12 cellular contexts compared by ENCODE assay signal in the genomic region with DNA sequence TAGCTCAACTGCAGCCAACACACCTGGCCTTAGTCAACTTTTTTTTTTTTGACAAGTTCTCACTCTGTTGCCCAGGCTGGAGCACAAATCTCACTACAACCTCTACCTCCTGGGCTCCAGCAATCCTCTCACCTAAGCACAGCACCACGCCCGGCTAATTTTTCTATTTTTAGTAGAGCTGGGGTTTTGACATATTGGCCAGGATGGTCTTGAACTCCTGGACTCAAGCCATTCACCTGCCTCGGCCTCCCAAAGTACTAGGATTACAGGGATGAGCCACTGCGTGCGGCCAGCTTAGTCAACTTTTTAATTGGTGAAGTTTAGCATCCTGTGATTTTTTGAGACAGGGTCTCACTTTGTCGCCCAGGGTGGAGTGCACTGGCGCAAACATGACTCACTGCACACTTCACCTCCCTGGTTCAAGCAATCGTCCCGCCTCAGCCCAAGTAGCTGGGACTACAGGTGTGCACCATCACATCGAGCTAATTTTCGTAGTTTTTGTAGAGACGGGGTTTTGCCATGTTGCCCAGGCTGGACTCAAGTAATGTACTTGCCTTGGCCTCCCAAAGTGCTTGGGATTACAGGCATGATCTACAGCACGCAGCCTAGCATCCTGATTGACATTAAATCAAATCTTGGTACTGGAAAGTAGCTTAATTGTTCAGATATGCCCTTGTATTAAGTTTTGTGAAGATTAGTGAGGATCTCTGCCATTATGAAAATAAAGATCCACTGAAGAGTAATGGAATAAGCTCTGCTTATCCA. TPM values are rescaled to one million over a fixed set of nuclear protein-coding genes. Genes with fewer than 3 reads are reported as not detected.
A peak's percentile ranks its signal among the peaks of the same experiment; 100 is the strongest.
DNase-seq lines count a peak whose midpoint lies in the region; ATAC-seq, FAIRE-seq and TF ChIP-seq lines count a peak whose summit lies in the region.
"Had no signal": no experiment of that assay in that cellular context is flagged by ENCODE, and none has a peak within 500 bp of the region (broad histone marks: within the 10 kb centered on the region; RNA-seq: fewer than 3 reads in every experiment).

No MANE protein-coding gene starts in this region.

- FAIRE-seq in GM12892 (lab: Jason Lieb, UNC) (no peak), GM19239 (lab: Jason Lieb, UNC) (no peak)

- no peaks in the 10 kb centered on the region for H3K27me3 ChIP-seq in body of pancreas
- H3K27me3 ChIP-seq: testis had no signal

- DNase-seq in DMS 273 (lab: John Stamatoyannopoulos, UW; ENCODE audit: unreplicated experiment) = peak; percentile 48
- DNase-seq in DMS 273 treated with DMSO at 0.1 percent for 48 hours (lab: John Stamatoyannopoulos, UW) = no peak
- DNase-seq in GM12892 (ENCODE audit: insufficient read length) = no peak
- peak; percentile 24 for DNase-seq in glomerular visceral epithelial cell (ENCODE audit: extremely low spot score)
- no peak for DNase-seq in body of pancreas
- DNase-seq in GM19239 (ENCODE audit: insufficient read length, low spot score) = no peak
- DNase-seq: testis had no signal

- WGBS in body of pancreas, 2 donors = 79 to 80% methylated on average over 12 to 13 of the region's 13 CpGs

- TF ChIP-seq POLR2A in GM12892 (IDR thresholded peaks at IDR 0.05; ENCODE audit: low read depth, low read length) = peak; percentile 86
- 0 out of 2 replicates have a peak, but pooled peaks have one; percentile 19 for TF ChIP-seq POLR2A in Raji (IDR thresholded peaks at IDR 0.05; ENCODE audit: insufficient read depth, low read depth, low read length)
- no peak for TF ChIP-seq POLR2A in body of pancreas (IDR thresholded peaks at IDR 0.05)

- H3K4me3 ChIP-seq in body of pancreas = no peak overlapping the region
- H3K4me3 ChIP-seq: testis had no signal

- intact Hi-C loops in body of pancreas (cut with DNase I) = no loop called here

- no peak for ATAC-seq in HG03280 (IDR thresholded peaks at IDR 0.05; ENCODE audit: unreplicated experiment)
- ATAC-seq in body of pancreas = no peak
- ATAC-seq: activated T-helper 17 cell treated with anti-CD3 and anti-CD28 coated beads, Interleukin-2, amount 50 U/mL, for 72 hours had no signal

- no peak for TF ChIP-seq CTCF in body of pancreas (IDR thresholded peaks at IDR 0.05)

- peaks cover 14% of the 10 kb centered on the region for H3K4me1 ChIP-seq in body of pancreas

- no peak overlapping the region for H3K27ac ChIP-seq in body of pancreas
- H3K27ac ChIP-seq: 22Rv1, testis, VCaP had no signal

- peaks cover 8 to 15% of the 10 kb centered on the region in 2 donors for H3K36me3 ChIP-seq in body of pancreas (replicated peaks in 1 of 2; ENCODE audit: insufficient read depth in 1 of 2, low read depth in 2 of 2)

- no peaks in the 10 kb centered on the region for H3K9me3 ChIP-seq in body of pancreas
- H3K9me3 ChIP-seq: testis had no signal

RNA-seq across cellular contexts. Expression of gene HNRNPDL, which starts 8.3 kb away (rescaled TPM):
- 275 TPM for polyA plus RNA-seq in GM12892 (2012; ENCODE audit: missing spikeins)
- total RNA-seq in body of pancreas = 100 to 1,000 TPM; 130 to 131 TPM

RNA-seq across cellular contexts. Expression of gene ENOPH1, which starts 8.4 kb away (rescaled TPM):
- polyA plus RNA-seq in GM12892 (2012; ENCODE audit: missing spikeins) = 53.1 TPM
- 10 to 100 TPM in 1 of 2 donors, 1 to 10 TPM in 1; 6.3 to 17.4 TPM for total RNA-seq in body of pancreas

RNA-seq across cellular contexts. Expression of gene HNRNPD, which starts 48.2 kb away (rescaled TPM):
- polyA plus RNA-seq in GM12892 (2012; ENCODE audit: missing spikeins) = 267 TPM
- total RNA-seq in body of pancreas = 100 to 1,000 TPM in 1 of 2 donors, 10 to 100 TPM in 1; 97.0 to 104 TPM

Comparison
In these comparisons a context has a peak if more than half of its experiments do, and no peak if none do; other contexts are left out.
1. DNase-seq: peak in DMS 273 (single experiment) and glomerular visceral epithelial cell (single experiment); none in DMS 273 treated with DMSO at 0.1 percent for 48 hours (single experiment), GM12892 (single experiment), body of pancreas (0 of 4) and GM19239 (single experiment).
2. POLR2A ChIP-seq: peak in GM12892 (single experiment) and Raji (single experiment); none in body of pancreas (0 of 3).